8 cellular contexts compared by ENCODE assay signal in the genomic region with DNA sequence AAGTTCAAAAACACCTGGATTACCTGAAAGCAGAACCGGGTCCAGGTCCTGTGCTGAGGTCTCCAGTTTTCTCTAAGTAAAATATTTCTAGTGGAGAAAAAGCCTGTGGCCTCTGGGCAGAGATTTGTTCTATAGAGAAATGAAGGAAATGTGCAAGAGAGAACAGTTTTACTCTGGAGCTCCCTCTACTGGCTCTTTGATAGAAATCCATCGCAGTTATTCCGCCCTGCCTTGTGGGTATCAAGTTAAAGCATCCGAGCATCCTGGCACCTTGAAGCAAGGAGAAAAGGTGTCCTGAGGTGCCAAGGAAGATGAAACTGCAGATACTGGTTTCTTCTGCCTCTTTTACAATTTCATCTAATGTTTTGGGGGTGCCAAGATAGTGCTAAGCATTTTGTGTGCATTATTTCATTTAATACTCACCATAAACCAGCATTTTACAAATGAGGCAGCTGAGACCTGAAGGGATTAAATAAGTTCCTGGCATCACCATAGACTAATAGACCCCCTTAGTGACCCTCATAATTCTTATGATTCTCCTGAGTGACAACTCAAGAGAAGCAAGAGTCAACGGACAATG.
DNase-seq lines count a peak whose midpoint lies in the region; ATAC-seq and TF ChIP-seq lines count a peak whose summit lies in the region.

No MANE protein-coding gene starts in this region.

- in situ Hi-C loops in SK-MEL-5 (cut with HindIII; ENCODE audit: low pct_unique_long_range_greater_than_20kb, low sequenced_read_pairs) = no loop called here
- in situ Hi-C loops in gastrocnemius medialis (cut with MboI; ENCODE audit: low sequenced_read_pairs in 4 of 4) = no loop called here

- no peak for TF ChIP-seq POLR2A in gastrocnemius medialis (IDR thresholded peaks at IDR 0.05)

- no peaks in the 10 kb centered on the region for H4K20me1 ChIP-seq in MM.1S (ENCODE audit: insufficient read depth, low read length)

- ATAC-seq in gastrocnemius medialis = peak in 1 of 2 donors; percentile 58

- no peaks in the 10 kb centered on the region for H3K9me2 ChIP-seq in MM.1S (replicated peaks; ENCODE audit: insufficient read depth, low read length)

- H3K36me3 ChIP-seq in MM.1S (replicated peaks; ENCODE audit: insufficient read depth, low read length) (no peaks in the 10 kb centered on the region), gastrocnemius medialis (no peaks in the 10 kb centered on the region)

- no peaks in the 10 kb centered on the region for H3K9me3 ChIP-seq in MM.1S (replicated peaks; ENCODE audit: insufficient read depth, low read length)
- H3K9me3 ChIP-seq in gastrocnemius medialis = no peaks in the 10 kb centered on the region

- no peaks in the 10 kb centered on the region for H3K79me2 ChIP-seq in MM.1S (ENCODE audit: low read length)

- intact Hi-C loops in gastrocnemius medialis (cut with DNase I; ENCODE audit: low total_unique reads) = no loop called here

- H3K4me2 ChIP-seq in MM.1S (ENCODE audit: low read depth, low read length) = no peak overlapping the region

- DNase-seq in CD1c-positive myeloid dendritic cell (ENCODE audit: extremely low spot score) = peak; percentile 39
- DNase-seq in GM20000 (ENCODE audit: low spot score) = peak; percentile 75
- peak; percentile 58 for DNase-seq in MM.1S
- peak; percentile 72 for DNase-seq in SK-MEL-5 (ENCODE audit: low read depth, low spot score)
- peak; percentile 34 for DNase-seq in fibroblast of the conjunctiva (ENCODE audit: low read depth)
- no peak for DNase-seq in gastrocnemius medialis
- no peak for DNase-seq in effector CD4-positive, alpha-beta T cell
- no peak for DNase-seq in putamen (ENCODE audit: low spot score)

- H3K27ac ChIP-seq in MM.1S (ENCODE audit: low read length) (no peak overlapping the region), gastrocnemius medialis (no peak overlapping the region)

- no peak overlapping the region for H3K4me3 ChIP-seq in MM.1S (ENCODE audit: low read length)
- no peak overlapping the region for H3K4me3 ChIP-seq in gastrocnemius medialis

- H3K4me1 ChIP-seq in MM.1S (ENCODE audit: low read length) (no peaks in the 10 kb centered on the region), gastrocnemius medialis (no peaks in the 10 kb centered on the region)

- H3F3A ChIP-seq in MM.1S (ENCODE audit: insufficient read depth, low read length) = no peaks in the 10 kb centered on the region

- H3K9ac ChIP-seq in MM.1S (ENCODE audit: low read length) = no peak overlapping the region

- no peak overlapping the region for H2AFZ ChIP-seq in MM.1S (ENCODE audit: low read length)

- TF ChIP-seq CTCF in GM20000 (IDR thresholded peaks at IDR 0.05; ENCODE audit: extremely low read depth, missing control alignments) = peak; percentile 60
- peak; percentile 72 for TF ChIP-seq CTCF in MM.1S (IDR thresholded peaks at IDR 0.05; ENCODE audit: low read length)
- TF ChIP-seq CTCF in gastrocnemius medialis (IDR thresholded peaks at IDR 0.05 in 4 of 5, conservative IDR thresholded peaks at IDR 0.05 in 1 of 5) = peak; percentile 9 to 64 (median 40)

- no peaks in the 10 kb centered on the region for H3K27me3 ChIP-seq in MM.1S (replicated peaks; ENCODE audit: insufficient read depth, low read length)
- peaks cover 4 to 13% (median 11%) of the 10 kb centered on the region in 3 donors for H3K27me3 ChIP-seq in gastrocnemius medialis

Comparison
In these comparisons a context has a peak if more than half of its experiments do, and no peak if none do; other contexts are left out.
1. DNase-seq: peak in CD1c-positive myeloid dendritic cell (single experiment), GM20000 (single experiment), MM.1S (single experiment), SK-MEL-5 (single experiment) and fibroblast of the conjunctiva (single experiment); none in gastrocnemius medialis (0 of 2), effector CD4-positive, alpha-beta T cell (single experiment) and putamen (single experiment).
2. Peak in every context shown above with its lines, with median percentiles within 50 percentile points of each other: CTCF ChIP-seq.